6 cellular contexts compared by ENCODE assay signal in the genomic region with DNA sequence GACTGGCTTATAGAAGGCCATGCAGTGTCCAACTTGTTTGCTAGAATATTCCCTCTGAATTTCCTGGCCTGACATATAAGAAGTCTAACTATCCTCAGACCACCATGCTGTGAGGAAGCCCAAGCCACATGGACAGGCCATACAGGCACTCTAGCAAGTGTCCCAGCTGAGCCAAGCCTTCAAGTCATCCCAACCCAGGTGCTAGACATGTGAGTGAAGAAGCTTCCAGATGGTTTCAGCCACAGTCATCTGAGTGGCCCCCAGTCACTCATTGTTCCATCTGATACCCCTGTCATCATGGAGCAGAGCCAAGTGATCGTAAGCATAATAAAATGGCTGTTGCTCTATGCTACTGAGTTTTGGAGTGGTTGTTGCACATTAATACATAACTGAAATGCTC. TPM values are rescaled to one million over a fixed set of nuclear protein-coding genes. Genes with fewer than 3 reads are reported as not detected.
"Had no signal": no experiment of that assay in that cellular context is flagged by ENCODE, and none has a peak within 500 bp of the region (broad histone marks: within the 10 kb centered on the region; RNA-seq: fewer than 3 reads in every experiment).

No MANE protein-coding gene starts in this region.

- H3K4me2 ChIP-seq: GM23338 had no signal

- H2AFZ ChIP-seq: GM23338 had no signal

- H3K4me3 ChIP-seq: GM23338, K562 had no signal

- DNase-seq: H9, HCEC 1CT, IMR-90, KG1 had no signal

- ATAC-seq: GM23338, K562 had no signal

RNA-seq across cellular contexts. Expression of a gene that starts 46.0 kb away (rescaled TPM):
- total RNA-seq: IMR-90, K562 had no signal
- polyA plus RNA-seq: IMR-90, K562 had no signal
